Comparison of ENCODE assay signal across 1 cellular context in genomic region chr1:33306561-33307493, GRCh38.
TF ChIP-seq lines count a peak whose summit lies in the region.

No MANE protein-coding gene starts in this region.

TF ChIP-seq in K562, 482 proteins besides CTCF, POLR2A, EP300 and RAD21:
- TF ChIP-seq, protein P1, sequence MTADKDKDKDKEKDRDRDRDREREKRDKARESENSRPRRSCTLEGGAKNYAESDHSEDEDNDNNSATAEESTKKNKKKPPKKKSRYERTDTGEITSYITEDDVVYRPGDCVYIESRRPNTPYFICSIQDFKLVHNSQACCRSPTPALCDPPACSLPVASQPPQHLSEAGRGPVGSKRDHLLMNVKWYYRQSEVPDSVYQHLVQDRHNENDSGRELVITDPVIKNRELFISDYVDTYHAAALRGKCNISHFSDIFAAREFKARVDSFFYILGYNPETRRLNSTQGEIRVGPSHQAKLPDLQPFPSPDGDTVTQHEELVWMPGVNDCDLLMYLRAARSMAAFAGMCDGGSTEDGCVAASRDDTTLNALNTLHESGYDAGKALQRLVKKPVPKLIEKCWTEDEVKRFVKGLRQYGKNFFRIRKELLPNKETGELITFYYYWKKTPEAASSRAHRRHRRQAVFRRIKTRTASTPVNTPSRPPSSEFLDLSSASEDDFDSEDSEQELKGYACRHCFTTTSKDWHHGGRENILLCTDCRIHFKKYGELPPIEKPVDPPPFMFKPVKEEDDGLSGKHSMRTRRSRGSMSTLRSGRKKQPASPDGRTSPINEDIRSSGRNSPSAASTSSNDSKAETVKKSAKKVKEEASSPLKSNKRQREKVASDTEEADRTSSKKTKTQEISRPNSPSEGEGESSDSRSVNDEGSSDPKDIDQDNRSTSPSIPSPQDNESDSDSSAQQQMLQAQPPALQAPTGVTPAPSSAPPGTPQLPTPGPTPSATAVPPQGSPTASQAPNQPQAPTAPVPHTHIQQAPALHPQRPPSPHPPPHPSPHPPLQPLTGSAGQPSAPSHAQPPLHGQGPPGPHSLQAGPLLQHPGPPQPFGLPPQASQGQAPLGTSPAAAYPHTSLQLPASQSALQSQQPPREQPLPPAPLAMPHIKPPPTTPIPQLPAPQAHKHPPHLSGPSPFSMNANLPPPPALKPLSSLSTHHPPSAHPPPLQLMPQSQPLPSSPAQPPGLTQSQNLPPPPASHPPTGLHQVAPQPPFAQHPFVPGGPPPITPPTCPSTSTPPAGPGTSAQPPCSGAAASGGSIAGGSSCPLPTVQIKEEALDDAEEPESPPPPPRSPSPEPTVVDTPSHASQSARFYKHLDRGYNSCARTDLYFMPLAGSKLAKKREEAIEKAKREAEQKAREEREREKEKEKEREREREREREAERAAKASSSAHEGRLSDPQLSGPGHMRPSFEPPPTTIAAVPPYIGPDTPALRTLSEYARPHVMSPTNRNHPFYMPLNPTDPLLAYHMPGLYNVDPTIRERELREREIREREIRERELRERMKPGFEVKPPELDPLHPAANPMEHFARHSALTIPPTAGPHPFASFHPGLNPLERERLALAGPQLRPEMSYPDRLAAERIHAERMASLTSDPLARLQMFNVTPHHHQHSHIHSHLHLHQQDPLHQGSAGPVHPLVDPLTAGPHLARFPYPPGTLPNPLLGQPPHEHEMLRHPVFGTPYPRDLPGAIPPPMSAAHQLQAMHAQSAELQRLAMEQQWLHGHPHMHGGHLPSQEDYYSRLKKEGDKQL (CRISPR knock-in tag; IDR thresholded peaks at IDR 0.05; ENCODE audit: borderline replicate concordance) = no peak
- TF ChIP-seq, protein P2, sequence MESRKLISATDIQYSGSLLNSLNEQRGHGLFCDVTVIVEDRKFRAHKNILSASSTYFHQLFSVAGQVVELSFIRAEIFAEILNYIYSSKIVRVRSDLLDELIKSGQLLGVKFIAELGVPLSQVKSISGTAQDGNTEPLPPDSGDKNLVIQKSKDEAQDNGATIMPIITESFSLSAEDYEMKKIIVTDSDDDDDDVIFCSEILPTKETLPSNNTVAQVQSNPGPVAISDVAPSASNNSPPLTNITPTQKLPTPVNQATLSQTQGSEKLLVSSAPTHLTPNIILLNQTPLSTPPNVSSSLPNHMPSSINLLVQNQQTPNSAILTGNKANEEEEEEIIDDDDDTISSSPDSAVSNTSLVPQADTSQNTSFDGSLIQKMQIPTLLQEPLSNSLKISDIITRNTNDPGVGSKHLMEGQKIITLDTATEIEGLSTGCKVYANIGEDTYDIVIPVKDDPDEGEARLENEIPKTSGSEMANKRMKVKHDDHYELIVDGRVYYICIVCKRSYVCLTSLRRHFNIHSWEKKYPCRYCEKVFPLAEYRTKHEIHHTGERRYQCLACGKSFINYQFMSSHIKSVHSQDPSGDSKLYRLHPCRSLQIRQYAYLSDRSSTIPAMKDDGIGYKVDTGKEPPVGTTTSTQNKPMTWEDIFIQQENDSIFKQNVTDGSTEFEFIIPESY (CRISPR knock-in tag; IDR thresholded peaks at IDR 0.05) = peak; percentile 71; the same call in 1 of the 2 replicates
- TF ChIP-seq PREB (CRISPR knock-in tag; IDR thresholded peaks at IDR 0.05) (no peak), ATF6 (CRISPR knock-in tag; IDR thresholded peaks at IDR 0.05) (no peak), E2F4 (CRISPR knock-in tag; IDR thresholded peaks at IDR 0.05; ENCODE audit: low read depth) (no peak), XRCC5 (IDR thresholded peaks at IDR 0.05; ENCODE audit: low read depth, low read length) (no peak), SMAD4 (CRISPR knock-in tag; conservative IDR thresholded peaks at IDR 0.05) (no peak), CBX2 (IDR thresholded peaks at IDR 0.05; ENCODE audit: insufficient read depth, low read length, poor library complexity, severe bottlenecking) (no peak)
